8 cellular contexts compared by ENCODE assay signal in genomic region chr1:8560611-8561544, GRCh38.
A peak's percentile ranks its signal among the peaks of the same experiment; 100 is the strongest.
DNase-seq lines count a peak whose midpoint lies in the region; TF ChIP-seq lines count a peak whose summit lies in the region.

No MANE protein-coding gene starts in this region.

- H3K27me3 ChIP-seq in H7 (ENCODE audit: control insufficient read depth, insufficient read depth, low read length) = no peaks in the 10 kb centered on the region
- H3K27me3 ChIP-seq in cardiac muscle cell = no peaks in the 10 kb centered on the region

- H3K4me3 ChIP-seq in H7 (ENCODE audit: insufficient read depth, low read depth, low read length) (no peak overlapping the region), cardiac muscle cell (no peak overlapping the region)

- DNase-seq in NOMO-1 treated with DMSO at 0.1 percent for 48 hours (lab: John Stamatoyannopoulos, UW; ENCODE audit: unreplicated experiment) (peak; percentile 55), NOMO-1 treated with dmso at 0.1 percent for 144 hours (lab: John Stamatoyannopoulos, UW; ENCODE audit: unreplicated experiment) (no peak), H7 (peak; percentile 13), NCI-H446 treated with DMSO at 0.1 percent for 48 hours (lab: John Stamatoyannopoulos, UW) (peak; percentile 52), cardiac muscle cell (ENCODE audit: low read depth in 1 of 2, low spot score in 1 of 2) (peak; percentile 61 to 67), putamen (ENCODE audit: low spot score) (peak; percentile 38), NK-92 (lab: John Stamatoyannopoulos, UW; ENCODE audit: unreplicated experiment) (no peak)
- peak; percentile 10 for DNase-seq in activated CD8-positive, alpha-beta memory T cell treated with anti-CD3 and anti-CD28 coated beads, Interleukin-2, amount 50 U/mL, for 24 hours (ENCODE audit: extremely low read depth)

- H3K27ac ChIP-seq in cardiac muscle cell = peak overlapping the region; percentile 72

- H3K9me3 ChIP-seq in cardiac muscle cell (ENCODE audit: low read depth) = no peaks in the 10 kb centered on the region

- no peaks in the 10 kb centered on the region for H3K36me3 ChIP-seq in H7 (replicated peaks; ENCODE audit: control insufficient read depth, insufficient read depth, low read length)
- peaks cover 4% of the 10 kb centered on the region for H3K36me3 ChIP-seq in cardiac muscle cell

- TF ChIP-seq CTCF in cardiac muscle cell (IDR thresholded peaks at IDR 0.05; ENCODE audit: low read depth, low read length) = peak; percentile 88

- H3K4me1 ChIP-seq in cardiac muscle cell (ENCODE audit: low read depth) = peaks cover 28% of the 10 kb centered on the region

Comparison
In these comparisons a context has a peak if more than half of its experiments do, and no peak if none do; other contexts are left out.
1. DNase-seq: peak in NOMO-1 treated with DMSO at 0.1 percent for 48 hours (single experiment), H7 (single experiment), NCI-H446 treated with DMSO at 0.1 percent for 48 hours (single experiment), activated CD8-positive, alpha-beta memory T cell treated with anti-CD3 and anti-CD28 coated beads, Interleukin-2, amount 50 U/mL, for 24 hours (single experiment), cardiac muscle cell (2 of 2) and putamen (single experiment); none in NOMO-1 treated with dmso at 0.1 percent for 144 hours (single experiment) and NK-92 (single experiment).